In the genomic region with DNA sequence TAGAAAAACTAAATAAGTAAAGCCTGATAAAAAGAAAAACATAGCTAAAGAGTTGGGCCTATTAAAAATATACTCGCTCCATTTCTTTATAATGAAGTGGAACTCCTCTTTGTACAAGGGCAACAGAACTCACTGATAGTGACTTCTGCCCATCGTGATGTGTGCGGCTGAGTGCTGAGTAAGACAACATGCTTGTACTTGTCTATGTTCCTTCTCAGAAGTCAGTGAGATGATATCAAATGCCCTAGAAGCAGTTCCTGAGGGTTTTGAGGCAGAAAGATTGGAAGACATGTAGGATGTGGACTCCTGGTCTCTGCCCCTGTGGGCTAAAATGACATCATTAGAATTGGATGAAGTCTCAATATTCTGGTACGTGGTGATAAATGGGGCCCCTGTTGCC, we compare ENCODE assay signal across 22 cellular contexts.
A peak's percentile ranks its signal among the peaks of the same experiment; 100 is the strongest.
DNase-seq lines count a peak whose midpoint lies in the region; ATAC-seq and TF ChIP-seq lines count a peak whose summit lies in the region.
"Had no signal": no experiment of that assay in that cellular context is flagged by ENCODE, and none has a peak within 500 bp of the region (broad histone marks: within the 10 kb centered on the region; RNA-seq: fewer than 3 reads in every experiment).

No MANE protein-coding gene starts in this region.

- POLR2A ChIA-PET in Panc1 (lab: Charles Lee) = no interaction called here

- peaks cover 12% of the 10 kb centered on the region for H3F3A ChIP-seq in smooth muscle cell (ENCODE audit: low read depth)

- no peak overlapping the region for H2AFZ ChIP-seq in mammary epithelial cell (ENCODE audit: low read depth, low read length)
- no peak overlapping the region for H2AFZ ChIP-seq in smooth muscle cell (ENCODE audit: low read depth)
- H2AFZ ChIP-seq: GM23248 had no signal

- H3K9me3 ChIP-seq in Panc1 (ENCODE audit: control insufficient read depth, insufficient read depth, low read depth, low read length) = no peaks in the 10 kb centered on the region
- no peaks in the 10 kb centered on the region for H3K9me3 ChIP-seq in mammary epithelial cell (replicated peaks; ENCODE audit: insufficient read depth, low read length)
- H3K9me3 ChIP-seq in esophagus squamous epithelium = no peaks in the 10 kb centered on the region
- no peaks in the 10 kb centered on the region for H3K9me3 ChIP-seq in smooth muscle cell (replicated peaks; ENCODE audit: low read depth)
- H3K9me3 ChIP-seq in upper lobe of left lung = no peaks in the 10 kb centered on the region
- H3K9me3 ChIP-seq: BE2C, SK-N-SH had no signal

- H3K4me3 ChIP-seq in Panc1 (ENCODE audit: low read depth in 2 of 2, low read length in 2 of 2) (no peak overlapping the region), mammary epithelial cell (replicated peaks in 1 of 3; ENCODE audit: insufficient read depth in 1 of 3, low read depth in 2 of 3, low read length in 3 of 3) (no peak overlapping the region), esophagus squamous epithelium (no peak overlapping the region), smooth muscle cell (no peak overlapping the region), upper lobe of left lung (no peak overlapping the region), brain microvascular endothelial cell (ENCODE audit: low read depth, low read length) (no peak overlapping the region)
- H3K4me3 ChIP-seq: GM23248 had no signal

- H3K27me3 ChIP-seq in Panc1 (ENCODE audit: control insufficient read depth, insufficient read depth, low read length) = no peaks in the 10 kb centered on the region
- H3K27me3 ChIP-seq in mammary epithelial cell (ENCODE audit: insufficient read depth, low read length) = no peaks in the 10 kb centered on the region
- H3K27me3 ChIP-seq in esophagus squamous epithelium = no peaks in the 10 kb centered on the region
- H3K27me3 ChIP-seq in smooth muscle cell (ENCODE audit: low read depth) = no peaks in the 10 kb centered on the region
- no peaks in the 10 kb centered on the region for H3K27me3 ChIP-seq in upper lobe of left lung
- H3K27me3 ChIP-seq in brain microvascular endothelial cell (replicated peaks) = no peaks in the 10 kb centered on the region
- H3K27me3 ChIP-seq: BE2C had no signal

- TF ChIP-seq CTCF in Panc1 (IDR thresholded peaks at IDR 0.05) (no peak), mammary epithelial cell (conservative IDR thresholded peaks at IDR 0.05 in 1 of 2, IDR thresholded peaks at IDR 0.05 in 1 of 2; ENCODE audit: extremely low read depth in 1 of 2, insufficient read depth in 1 of 2, low read depth in 1 of 2, low read length in 2 of 2) (no peak), esophagus squamous epithelium (IDR thresholded peaks at IDR 0.05) (no peak), smooth muscle cell (IDR thresholded peaks at IDR 0.05; ENCODE audit: borderline replicate concordance, insufficient read depth, poor library complexity, severe bottlenecking) (no peak), upper lobe of left lung (IDR thresholded peaks at IDR 0.05) (no peak), brain microvascular endothelial cell (IDR thresholded peaks at IDR 0.05; ENCODE audit: low read depth, low read length, missing control alignments) (no peak)

- dilution Hi-C loops in mammary epithelial cell (cut with HindIII; ENCODE audit: low sequenced_read_pairs) = no loop called here

- H4K20me1 ChIP-seq in mammary epithelial cell (ENCODE audit: insufficient read depth, low read length) (no peaks in the 10 kb centered on the region), smooth muscle cell (ENCODE audit: low read depth) (no peaks in the 10 kb centered on the region)

- DNase-seq in Panc1 (ENCODE audit: low read depth, low spot score) (no peak), mammary epithelial cell (peak; percentile 93), esophagus squamous epithelium (lab: John Stamatoyannopoulos, UW) (no peak), smooth muscle cell (lab: John Stamatoyannopoulos, UW; ENCODE audit: unreplicated experiment) (no peak), left ventricle myocardium superior (no peak), upper lobe of left lung (no peak), brain microvascular endothelial cell (no peak), MV-4-11 (lab: John Stamatoyannopoulos, UW) (no peak)
- DNase-seq: BE2C; CD8-positive, alpha-beta memory T cell; DMS79 treated with DMSO at 0.1 percent for 48 hours; GM23248; H7; KG1; MM.1S; NCI-H1048; NCI-H1417 treated with DMSO at 0.1 percent for 48 hours; NCI-H1694 treated with DMSO at 0.1 percent for 48 hours; NCI-H2081; NCI-H2227 treated with DMSO at 0.1 percent for 48 hours; NCI-H526 treated with DMSO at 0.1 percent for 48 hours; SK-N-SH had no signal

- H3K79me2 ChIP-seq in mammary epithelial cell (ENCODE audit: insufficient read depth, low read length) (no peaks in the 10 kb centered on the region), smooth muscle cell (ENCODE audit: low read depth) (no peaks in the 10 kb centered on the region)

- CTCF ChIA-PET in Panc1 (lab: Charles Lee) = no interaction called here
- CTCF ChIA-PET in mammary epithelial cell (lab: Charles Lee; ENCODE audit: low non-redundant PET) = interaction anchor here (0.6 kb wide), 1 partner anchor 74 kb away, joined by 3 read pairs; no protein-coding TSS in a partner anchor

- in situ Hi-C loops in Panc1 (cut with HindIII; ENCODE audit: low pct_unique_long_range_greater_than_20kb, low sequenced_read_pairs) (no loop called here), mammary epithelial cell (cut with MboI; ENCODE audit: low sequenced_read_pairs in 2 of 2) (no loop called here), brain microvascular endothelial cell (cut with HindIII; ENCODE audit: low pct_ligation_motif_present, low sequenced_read_pairs) (no loop called here)

- intact Hi-C loops in Panc1 (cut with micrococcal nuclease; ENCODE audit: unreplicated experiment) = no loop called here
- intact Hi-C loops in mammary epithelial cell (cut with micrococcal nuclease) = loop anchor here (1.0 to 2.0 kb wide), 2 partner anchors 50 to 219 kb away; no protein-coding TSS in a partner anchor
- intact Hi-C loops in esophagus squamous epithelium (cut with DNase I) = no loop called here
- intact Hi-C loops in left ventricle myocardium superior (cut with micrococcal nuclease) = no loop called here

- TF ChIP-seq EP300 in upper lobe of left lung (IDR thresholded peaks at IDR 0.05) = no peak

- H3K36me3 ChIP-seq in Panc1 (ENCODE audit: control insufficient read depth, insufficient read depth, low read length) (peaks cover 6% of the 10 kb centered on the region; the same call in 1 of the 2 replicates), mammary epithelial cell (ENCODE audit: insufficient read depth, low read length) (peaks cover 9% of the 10 kb centered on the region), esophagus squamous epithelium (peaks cover 0 to 41% (median 0%) of the 10 kb centered on the region in 3 donors), smooth muscle cell (ENCODE audit: low read depth) (no peaks in the 10 kb centered on the region), upper lobe of left lung (peaks cover 8 to 64% (median 22%) of the 10 kb centered on the region in 4 donors), brain microvascular endothelial cell (replicated peaks) (peaks cover 3% of the 10 kb centered on the region)

- BruUV-seq in Panc1 (replicated peaks; lab: Mats Ljungman, UMichigan) (no TSS peak), mammary epithelial cell (replicated peaks; lab: Mats Ljungman, UMichigan) (no TSS peak)

- H3K4me2 ChIP-seq in mammary epithelial cell (ENCODE audit: insufficient read depth, low read depth, low read length) (peak overlapping the region; percentile 74), smooth muscle cell (no peak overlapping the region)
- H3K4me2 ChIP-seq: SK-N-SH had no signal

- TF ChIP-seq POLR2A in esophagus squamous epithelium (IDR thresholded peaks at IDR 0.05) (no peak), upper lobe of left lung (IDR thresholded peaks at IDR 0.05) (no peak)

- WGBS in mammary epithelial cell (ENCODE audit: low coverage, missing lambda C conversion rate) = 1% methylated on average over 4 of the region's 4 CpGs
- 37 to 58% methylated on average over 4 of the region's 4 CpGs for WGBS in esophagus squamous epithelium, 2 donors
- 78% methylated on average over 4 of the region's 4 CpGs for WGBS in smooth muscle cell (ENCODE audit: low lambda C conversion rate)
- WGBS in upper lobe of left lung, 2 donors = 93 to 96% methylated on average over 4 of the region's 4 CpGs

- H3K27ac ChIP-seq in Panc1 (ENCODE audit: low read length) (peak overlapping the region; percentile 40; the same call in 1 of the 2 replicates), mammary epithelial cell (ENCODE audit: insufficient read depth, low read depth, low read length) (peak overlapping the region; percentile 97), esophagus squamous epithelium (peak overlapping the region in 3 of 4 donors; percentile 49 to 80 (median 77)), smooth muscle cell (ENCODE audit: low read depth) (peak overlapping the region; percentile 95), upper lobe of left lung (no peak overlapping the region), brain microvascular endothelial cell (no peak overlapping the region)
- H3K27ac ChIP-seq: GM23248 had no signal

- H3K4me1 ChIP-seq in Panc1 (ENCODE audit: control insufficient read depth, insufficient read depth, low read length) (peaks cover 7% of the 10 kb centered on the region), mammary epithelial cell (ENCODE audit: insufficient read depth, low read length) (peaks cover 50% of the 10 kb centered on the region), esophagus squamous epithelium (peaks cover 15 to 57% (median 31%) of the 10 kb centered on the region in 3 donors), smooth muscle cell (ENCODE audit: low read depth) (peaks cover 9% of the 10 kb centered on the region), upper lobe of left lung (peaks cover 0 to 7% (median 3%) of the 10 kb centered on the region in 4 donors)
- H3K4me1 ChIP-seq: BE2C had no signal

- peak overlapping the region; percentile 37 for H3K9ac ChIP-seq in mammary epithelial cell (ENCODE audit: insufficient read depth, low read length)
- peak overlapping the region; percentile 8 for H3K9ac ChIP-seq in smooth muscle cell (ENCODE audit: low read depth)
- H3K9ac ChIP-seq: GM23248, SK-N-SH had no signal

- ATAC-seq in Panc1 = no peak
- ATAC-seq in left ventricle myocardium superior = no peak
- no peak for ATAC-seq in upper lobe of left lung (ENCODE audit: low FRiP score in 2 of 2)

Comparison
In these comparisons a context has a peak if more than half of its experiments do, and no peak if none do; other contexts are left out.
1. H3K27ac ChIP-seq: peak in Panc1 (single experiment), mammary epithelial cell (single experiment), esophagus squamous epithelium (3 of 4) and smooth muscle cell (single experiment); none in upper lobe of left lung (0 of 4) and brain microvascular endothelial cell (single experiment).